ENCODE assay signal across 23 cellular contexts in the genomic region with DNA sequence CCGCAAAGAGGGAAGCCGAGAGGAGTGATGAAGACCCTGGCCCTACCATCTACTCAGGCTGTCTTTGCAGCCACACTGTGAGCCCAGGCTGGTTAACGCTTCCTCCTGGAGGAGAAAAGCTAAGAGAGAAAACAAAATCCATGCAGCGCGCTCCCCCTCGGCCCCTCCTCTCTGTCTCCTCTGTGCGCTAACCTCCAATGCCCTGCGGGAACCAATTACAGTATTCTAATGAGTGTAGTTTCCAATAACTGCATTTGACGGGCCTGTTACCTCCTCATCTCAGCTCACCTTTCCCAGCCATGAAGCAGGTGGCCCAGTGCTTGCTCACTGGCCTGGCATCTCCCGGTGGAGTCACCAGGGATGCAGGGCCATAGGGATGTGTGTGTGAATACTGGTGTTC.
"Had no signal": no experiment of that assay in that cellular context is flagged by ENCODE, and none has a peak within 500 bp of the region (broad histone marks: within the 10 kb centered on the region; RNA-seq: fewer than 3 reads in every experiment).

No MANE protein-coding gene starts in this region.

- DNase-seq: activated B cell treated with CpG ODN at 0.5 μM for 24 hours; activated CD4-positive, alpha-beta memory T cell treated with anti-CD3 and anti-CD28 coated beads, Interleukin-2, amount 10 ng/mL, durations not matched to agents 7 days and 5 days; activated CD4-positive, alpha-beta T cell treated with anti-CD3 and anti-CD28 coated beads, Interleukin-2, amount 10 ng/mL, durations not matched to agents 24 days and 14 days; activated CD8-positive, alpha-beta memory T cell treated with anti-CD3 and anti-CD28 coated beads, Interleukin-2, amount 10 ng/mL, durations not matched to agents 7 days and 5 days; activated gamma-delta T cell treated with Interleukin-2 at 50 U/mL for 16 hours; activated T-cell treated with anti-CD3 and anti-CD28 coated beads for 4 hours; anterior cingulate cortex; body of pancreas; left lung; midbrain; pancreas; psoas muscle; right cardiac atrium; stimulated activated CD4-positive, alpha-beta T cell treated with anti-CD3 and anti-CD28 coated beads, Interleukin-4, amount 100 ng/mL, for 24 hours; stimulated activated naive CD8-positive, alpha-beta T cell treated with anti-CD3 and anti-CD28 coated beads, Interleukin-15, Interleukin-2, amounts not matched to agents 100 U/mL and 50 U/mL, for 24 hours; T1000; thyroid gland; upper lobe of right lung had no signal

- H3K27me3 ChIP-seq: body of pancreas, cardiac muscle cell, left lung, pancreas, thyroid gland, upper lobe of right lung had no signal

- H3K9me3 ChIP-seq: body of pancreas, left lung, pancreas, psoas muscle, thyroid gland, upper lobe of right lung had no signal

- ATAC-seq: activated CD8-positive, alpha-beta memory T cell treated with anti-CD3 and anti-CD28 coated beads, Interleukin-2, amount 10 ng/mL, durations not matched to agents 7 days and 5 days; body of pancreas; left lung; pancreas; psoas muscle; right cardiac atrium; stimulated activated naive CD8-positive, alpha-beta T cell treated with anti-CD3 and anti-CD28 coated beads, Interleukin-15, Interleukin-2, amounts not matched to agents 100 U/mL and 50 U/mL, for 24 hours; upper lobe of right lung had no signal

- H3K36me3 Mint-ChIP-seq: activated CD8-positive, alpha-beta memory T cell treated with anti-CD3 and anti-CD28 coated beads, Interleukin-2, amount 10 ng/mL, durations not matched to agents 7 days and 5 days; activated naive CD4-positive, alpha-beta T cell treated with anti-CD3 and anti-CD28 coated beads, Interleukin-2, amount 50 U/mL, for 24 hours; natural killer cell treated with Interleukin-12 subunit alpha and Interleukin-12 subunit beta and Interleukin-15 and Interleukin-18, amount 100 ng/mL, for 72 hours had no signal

- H3K4me3 ChIP-seq: body of pancreas, cardiac muscle cell, left lung, pancreas, psoas muscle, thyroid gland, upper lobe of right lung had no signal

- H3K4me1 Mint-ChIP-seq: activated CD4-positive, alpha-beta memory T cell treated with anti-CD3 and anti-CD28 coated beads, Interleukin-2, amount 10 ng/mL, durations not matched to agents 7 days and 5 days; activated CD4-positive, alpha-beta T cell treated with anti-CD3 and anti-CD28 coated beads, Interleukin-2, amount 10 ng/mL, durations not matched to agents 24 days and 14 days; activated CD8-positive, alpha-beta memory T cell treated with anti-CD3 and anti-CD28 coated beads, Interleukin-2, amount 10 ng/mL, durations not matched to agents 7 days and 5 days; activated naive CD4-positive, alpha-beta T cell treated with anti-CD3 and anti-CD28 coated beads, Interleukin-2, amount 50 U/mL, for 24 hours had no signal

- H3K27me3 Mint-ChIP-seq: activated CD8-positive, alpha-beta memory T cell treated with anti-CD3 and anti-CD28 coated beads, Interleukin-2, amount 10 ng/mL, durations not matched to agents 7 days and 5 days; activated naive CD4-positive, alpha-beta T cell treated with anti-CD3 and anti-CD28 coated beads, Interleukin-2, amount 50 U/mL, for 24 hours had no signal

- H3K36me3 ChIP-seq: cardiac muscle cell, left lung, pancreas, thyroid gland, upper lobe of right lung had no signal

- H3K27ac Mint-ChIP-seq: activated B cell treated with CpG ODN at 0.5 μM for 24 hours; activated CD4-positive, alpha-beta memory T cell treated with anti-CD3 and anti-CD28 coated beads, Interleukin-2, amount 10 ng/mL, durations not matched to agents 7 days and 5 days; activated CD4-positive, alpha-beta T cell treated with anti-CD3 and anti-CD28 coated beads, Interleukin-2, amount 10 ng/mL, durations not matched to agents 24 days and 14 days; activated CD8-positive, alpha-beta memory T cell treated with anti-CD3 and anti-CD28 coated beads, Interleukin-2, amount 10 ng/mL, durations not matched to agents 7 days and 5 days; activated naive CD4-positive, alpha-beta T cell treated with anti-CD3 and anti-CD28 coated beads, Interleukin-2, amount 50 U/mL, for 24 hours; activated T-helper 1 cell treated with anti-CD3 and anti-CD28 coated beads, Interleukin-12 subunit alpha, Interleukin-12 subunit beta, Interleukin-2, Interleukin-4 antibody, amounts not matched to agents 30 ng/mL and 10 ng/mL and 1 ng/mL, durations not matched to agents 14 hours and 24 hours and 36 hours; natural killer cell treated with Interleukin-12 subunit alpha and Interleukin-12 subunit beta and Interleukin-15 and Interleukin-18, amount 100 ng/mL, for 72 hours; T-helper 1 cell treated with Interleukin-12 subunit alpha and Interleukin-12 subunit beta and Interleukin-4 antibody, amounts not matched to agents 30 μg/mL and 1 μg/mL, for 36 hours had no signal

- H3K9me3 Mint-ChIP-seq: activated B cell treated with CpG ODN at 0.5 μM for 24 hours; activated CD4-positive, alpha-beta memory T cell treated with anti-CD3 and anti-CD28 coated beads, Interleukin-2, amount 10 ng/mL, durations not matched to agents 7 days and 5 days; activated naive CD4-positive, alpha-beta T cell treated with anti-CD3 and anti-CD28 coated beads, Interleukin-2, amount 50 U/mL, for 24 hours; activated T-helper 1 cell treated with anti-CD3 and anti-CD28 coated beads, Interleukin-12 subunit alpha, Interleukin-12 subunit beta, Interleukin-2, Interleukin-4 antibody, amounts not matched to agents 30 ng/mL and 10 ng/mL and 1 ng/mL, durations not matched to agents 14 hours and 24 hours and 36 hours; natural killer cell treated with Interleukin-12 subunit alpha and Interleukin-12 subunit beta and Interleukin-15 and Interleukin-18, amount 100 ng/mL, for 72 hours; T-helper 1 cell treated with Interleukin-12 subunit alpha and Interleukin-12 subunit beta and Interleukin-4 antibody, amounts not matched to agents 30 μg/mL and 1 μg/mL, for 36 hours had no signal

- H3K27ac ChIP-seq: body of pancreas, cardiac muscle cell, left lung, pancreas, psoas muscle, thyroid gland, upper lobe of right lung had no signal

- H3K4me1 ChIP-seq: body of pancreas, left lung, pancreas, psoas muscle, thyroid gland, upper lobe of right lung had no signal

- H3K4me3 Mint-ChIP-seq: activated B cell treated with CpG ODN at 0.5 μM for 24 hours; activated CD4-positive, alpha-beta memory T cell treated with anti-CD3 and anti-CD28 coated beads, Interleukin-2, amount 10 ng/mL, durations not matched to agents 7 days and 5 days; activated CD4-positive, alpha-beta T cell treated with anti-CD3 and anti-CD28 coated beads, Interleukin-2, amount 10 ng/mL, durations not matched to agents 24 days and 14 days; activated CD8-positive, alpha-beta memory T cell treated with anti-CD3 and anti-CD28 coated beads, Interleukin-2, amount 10 ng/mL, durations not matched to agents 7 days and 5 days; activated naive CD4-positive, alpha-beta T cell treated with anti-CD3 and anti-CD28 coated beads, Interleukin-2, amount 50 U/mL, for 24 hours; activated T-helper 1 cell treated with anti-CD3 and anti-CD28 coated beads, Interleukin-12 subunit alpha, Interleukin-12 subunit beta, Interleukin-2, Interleukin-4 antibody, amounts not matched to agents 30 ng/mL and 10 ng/mL and 1 ng/mL, durations not matched to agents 14 hours and 24 hours and 36 hours; natural killer cell treated with Interleukin-12 subunit alpha and Interleukin-12 subunit beta and Interleukin-15 and Interleukin-18, amount 100 ng/mL, for 72 hours; T-helper 1 cell treated with Interleukin-12 subunit alpha and Interleukin-12 subunit beta and Interleukin-4 antibody, amounts not matched to agents 30 μg/mL and 1 μg/mL, for 36 hours had no signal
